8 cellular contexts compared by ENCODE assay signal in the genomic region with DNA sequence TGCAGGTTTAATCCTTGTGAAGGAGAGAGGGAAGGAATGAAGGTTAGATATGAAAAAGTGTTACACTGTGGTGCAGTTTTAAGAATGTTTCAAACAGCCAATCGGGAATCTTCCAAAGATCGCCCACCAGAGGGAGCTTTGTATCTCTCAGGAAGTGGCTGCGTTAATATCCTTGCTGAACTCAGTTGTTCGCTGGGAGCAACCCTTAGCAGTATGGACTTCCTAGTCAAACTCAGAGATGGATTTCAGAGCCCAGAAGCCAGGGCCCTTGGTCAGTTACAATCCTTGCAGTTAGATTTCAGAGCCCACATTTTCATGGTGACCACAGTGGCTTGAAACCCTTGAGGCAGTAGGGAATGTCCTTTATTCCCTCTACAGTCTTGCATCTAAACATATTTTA.
DNase-seq lines count a peak whose midpoint lies in the region; ATAC-seq lines count a peak whose summit lies in the region.

No MANE protein-coding gene starts in this region.

- H3K36me3 Mint-ChIP-seq in immature natural killer cell = no peaks in the 10 kb centered on the region

- H3K4me3 ChIP-seq in aorta (ENCODE audit: low read length in 2 of 2) = no peak overlapping the region

- intact Hi-C loops in aorta (cut with DNase I) = no loop called here

- peaks cover 0 to 2% of the 10 kb centered on the region in 2 donors for H3K4me1 ChIP-seq in aorta (ENCODE audit: control insufficient read depth in 1 of 2, insufficient read depth in 2 of 2, low read length in 2 of 2)

- H3K27me3 Mint-ChIP-seq in immature natural killer cell (ENCODE audit: low read depth in 3 of 3) = peaks cover 0 to 5% (median 2%) of the 10 kb centered on the region in 3 donors

- H3K27ac Mint-ChIP-seq in immature natural killer cell = no peak overlapping the region

- H3K9me3 Mint-ChIP-seq in immature natural killer cell = peaks cover 0 to 4% (median 0%) of the 10 kb centered on the region in 6 donors

- no peak overlapping the region for H3K27ac ChIP-seq in aorta (ENCODE audit: low read depth in 1 of 2, low read length in 2 of 2)

- ATAC-seq in GM19351 (IDR thresholded peaks at IDR 0.05; ENCODE audit: unreplicated experiment) = peak; percentile 49
- no peak for ATAC-seq in GM21717 (IDR thresholded peaks at IDR 0.05; ENCODE audit: unreplicated experiment)
- ATAC-seq in aorta (ENCODE audit: low FRiP score) = no peak

- no peaks in the 10 kb centered on the region for H3K27me3 ChIP-seq in aorta (ENCODE audit: control insufficient read depth in 1 of 2, insufficient read depth in 2 of 2, low read length in 1 of 2)

- no peaks in the 10 kb centered on the region for H3K36me3 ChIP-seq in aorta (ENCODE audit: control insufficient read depth in 1 of 2, insufficient read depth in 2 of 2, low read length in 1 of 2)

- no peak overlapping the region for H3K4me3 Mint-ChIP-seq in immature natural killer cell

- DNase-seq in AG08395 (ENCODE audit: low spot score) (peak; percentile 65), NCI-H524 treated with DMSO at 0.1 percent for 48 hours (lab: John Stamatoyannopoulos, UW) (peak; percentile 22), cerebellar cortex (ENCODE audit: low spot score) (peak; percentile 69), medulla oblongata (ENCODE audit: extremely low spot score) (peak; percentile 58), immature natural killer cell (no peak), aorta (no peak)

- WGBS in aorta, 2 donors = 7 to 9% methylated on average over 4 of the region's 4 CpGs

- no peaks in the 10 kb centered on the region for H3K9me3 ChIP-seq in aorta (ENCODE audit: control insufficient read depth, low read length)

- peaks cover 0 to 7% of the 10 kb centered on the region in 2 donors for H3K4me1 Mint-ChIP-seq in immature natural killer cell

Comparison
In these comparisons a context has a peak if more than half of its experiments do, and no peak if none do; other contexts are left out.
1. DNase-seq: peak in AG08395 (single experiment), NCI-H524 treated with DMSO at 0.1 percent for 48 hours (single experiment), cerebellar cortex (single experiment) and medulla oblongata (single experiment); none in immature natural killer cell (0 of 3) and aorta (0 of 2).